In genomic region chr14:72917420-72917819, GRCh38 we compare ENCODE assay signal across 21 cellular contexts. TPM values are rescaled to one million over a fixed set of nuclear protein-coding genes. Genes with fewer than 3 reads are reported as not detected.
DNase-seq lines count a peak whose midpoint lies in the region; ATAC-seq and TF ChIP-seq lines count a peak whose summit lies in the region.
"Had no signal": no experiment of that assay in that cellular context is flagged by ENCODE, and none has a peak within 500 bp of the region (broad histone marks: within the 10 kb centered on the region; RNA-seq: fewer than 3 reads in every experiment).

No MANE protein-coding gene starts in this region.

- no peaks in the 10 kb centered on the region for H3K27me3 ChIP-seq in smooth muscle cell (ENCODE audit: low read depth)
- H3K27me3 ChIP-seq: BE2C, Peyer's patch, SJSA1 had no signal

- no peaks in the 10 kb centered on the region for H4K20me1 ChIP-seq in smooth muscle cell (ENCODE audit: low read depth)

- no peaks in the 10 kb centered on the region for H3F3A ChIP-seq in smooth muscle cell (ENCODE audit: low read depth)

- ATAC-seq in HG03460 (IDR thresholded peaks at IDR 0.05; ENCODE audit: unreplicated experiment) = no peak

- H3K9me3 ChIP-seq in mesodermal cell (ENCODE audit: control insufficient read depth, low read length) = no peaks in the 10 kb centered on the region
- no peaks in the 10 kb centered on the region for H3K9me3 ChIP-seq in smooth muscle cell (replicated peaks; ENCODE audit: low read depth)
- H3K9me3 ChIP-seq: BE2C, Peyer's patch, SJSA1 had no signal

- WGBS in mesodermal cell (ENCODE audit: insufficient coverage in 2 of 2), 2 experiments = 65 to 71% methylated on average over 3 of the region's 5 CpGs
- 47% methylated on average over 5 of the region's 5 CpGs for WGBS in smooth muscle cell (ENCODE audit: low lambda C conversion rate)

- H3K4me2 ChIP-seq in smooth muscle cell = peak overlapping the region; percentile 49

- DNase-seq in ELF-1 (ENCODE audit: low read depth, low spot score) (peak; percentile 20), astrocyte of the hippocampus (ENCODE audit: low read depth, low spot score) (peak; percentile 5), smooth muscle cell (lab: John Stamatoyannopoulos, UW; ENCODE audit: unreplicated experiment) (no peak), GM19240 (ENCODE audit: insufficient read length, low spot score) (no peak), NCI-H187 treated with DMSO at 0.1 percent for 48 hours (lab: John Stamatoyannopoulos, UW) (no peak)
- DNase-seq: BE2C; CD4-positive, CD25-positive, alpha-beta regulatory T cell; COR-L47; DMS 273 treated with DMSO at 0.1 percent for 48 hours; DND-41; GDM1; HCEC 1CT; NCI-H1694 treated with DMSO at 0.1 percent for 48 hours; NCI-H2107; NCI-H226; NCI-H526; NK-92 treated with Interleukin-12 subunit alpha and Interleukin-12 subunit beta, amount 100 ng/mL, for 24 hours; Peyer's patch had no signal

- H3K36me3 ChIP-seq in mesodermal cell (ENCODE audit: control insufficient read depth, insufficient read depth, low read length) (no peaks in the 10 kb centered on the region), smooth muscle cell (ENCODE audit: low read depth) (no peaks in the 10 kb centered on the region)
- H3K36me3 ChIP-seq: BE2C, Peyer's patch, SJSA1 had no signal

- H3K27ac ChIP-seq in mesodermal cell (ENCODE audit: low read depth, low read length, severe bottlenecking) (peak overlapping the region; percentile 16), smooth muscle cell (ENCODE audit: low read depth) (no peak overlapping the region)
- H3K27ac ChIP-seq: Peyer's patch, SJSA1 had no signal

- no peaks in the 10 kb centered on the region for H3K4me1 ChIP-seq in mesodermal cell (ENCODE audit: control insufficient read depth, insufficient read depth, low read length, poor library complexity, severe bottlenecking)
- H3K4me1 ChIP-seq in smooth muscle cell (ENCODE audit: low read depth) = no peaks in the 10 kb centered on the region
- H3K4me1 ChIP-seq: BE2C, Peyer's patch had no signal

- H3K79me2 ChIP-seq in smooth muscle cell (ENCODE audit: low read depth) = no peaks in the 10 kb centered on the region

- peak overlapping the region; percentile 81 for H2AFZ ChIP-seq in smooth muscle cell (ENCODE audit: low read depth)

- TF ChIP-seq CTCF in smooth muscle cell (IDR thresholded peaks at IDR 0.05; ENCODE audit: borderline replicate concordance, insufficient read depth, poor library complexity, severe bottlenecking) = no peak

- H3K4me3 ChIP-seq in mesodermal cell (ENCODE audit: extremely low read depth, insufficient read depth, low read length, poor library complexity, severe bottlenecking) = no peak overlapping the region
- H3K4me3 ChIP-seq in smooth muscle cell = no peak overlapping the region
- H3K4me3 ChIP-seq: Peyer's patch, SJSA1 had no signal

- no peak overlapping the region for H3K9ac ChIP-seq in smooth muscle cell (ENCODE audit: low read depth)

RNA-seq across cellular contexts. Expression of gene DCAF4, which starts 8.8 kb away (rescaled TPM):
- 9.1 TPM for polyA plus RNA-seq in mesodermal cell (2013, experiment 1 of 2)
- polyA plus RNA-seq in mesodermal cell (2013, experiment 2 of 2) = 9.1 TPM
- 9.2 and 13.2 TPM in 2 replicates for total RNA-seq in smooth muscle cell
- 7.6 and 8.2 TPM in 2 replicates for polyA plus RNA-seq in smooth muscle cell

RNA-seq across cellular contexts. Expression of gene DPF3, which starts 23.5 kb away (rescaled TPM):
- 1.9 TPM for polyA plus RNA-seq in mesodermal cell (2013, experiment 1 of 2)
- 3.5 TPM for polyA plus RNA-seq in mesodermal cell (2013, experiment 2 of 2)
- 10.8 and 12.6 TPM in 2 replicates for total RNA-seq in smooth muscle cell
- 3.6 and 4.9 TPM in 2 replicates for polyA plus RNA-seq in smooth muscle cell

Comparison
In these comparisons a context has a peak if more than half of its experiments do, and no peak if none do; other contexts are left out.
1. DNase-seq: peak in ELF-1 (single experiment) and astrocyte of the hippocampus (single experiment); none in smooth muscle cell (single experiment), GM19240 (single experiment) and NCI-H187 treated with DMSO at 0.1 percent for 48 hours (single experiment).